In genomic region chr1:41907446-41907845, GRCh38 we compare ENCODE assay signal across 24 cellular contexts. TPM values are rescaled to one million over a fixed set of nuclear protein-coding genes. Genes with fewer than 3 reads are reported as not detected.
DNase-seq lines count a peak whose midpoint lies in the region; ATAC-seq and TF ChIP-seq lines count a peak whose summit lies in the region.
"Had no signal": no experiment of that assay in that cellular context is flagged by ENCODE, and none has a peak within 500 bp of the region (broad histone marks: within the 10 kb centered on the region; RNA-seq: fewer than 3 reads in every experiment).

No MANE protein-coding gene starts in this region.

- no peak for ATAC-seq in activated CD8-positive, alpha-beta memory T cell treated with anti-CD3 and anti-CD28 coated beads, Interleukin-2, amount 10 ng/mL, durations not matched to agents 7 days and 5 days
- ATAC-seq: Right ventricle myocardium inferior, SK-N-SH treated with all-trans-retinoic acid at 6 μM for 48 hours had no signal

- H2AFZ ChIP-seq in OCI-LY3 (ENCODE audit: low read depth, low read length), result no peak overlapping the region
- H2AFZ ChIP-seq: PC-9 had no signal

- H3K27me3 Mint-ChIP-seq in activated CD8-positive, alpha-beta memory T cell treated with anti-CD3 and anti-CD28 coated beads, Interleukin-2, amount 10 ng/mL, durations not matched to agents 7 days and 5 days, result no peaks in the 10 kb centered on the region

- peaks cover 24% of the 10 kb centered on the region for H3K4me1 ChIP-seq in OCI-LY3 (ENCODE audit: low read length)

- H3K4me3 ChIP-seq in OCI-LY3 (ENCODE audit: low read length), result no peak overlapping the region
- H3K4me3 ChIP-seq: BLaER1, PC-9, SJCRH30 had no signal

- H3K4me1 Mint-ChIP-seq in activated CD8-positive, alpha-beta memory T cell treated with anti-CD3 and anti-CD28 coated beads, Interleukin-2, amount 10 ng/mL, durations not matched to agents 7 days and 5 days, result peaks cover 49% of the 10 kb centered on the region

- H3K4me2 ChIP-seq in OCI-LY3 (ENCODE audit: low read length), result peak overlapping the region; percentile 54; the same call in 1 of the 2 replicates
- H3K4me2 ChIP-seq: BLaER1, PC-9 had no signal

- no peak overlapping the region for H3K27ac ChIP-seq in OCI-LY3 (ENCODE audit: low read length)
- H3K27ac ChIP-seq: BLaER1, PC-9, SJCRH30 had no signal

- H3K9ac ChIP-seq in OCI-LY3 (ENCODE audit: low read length), result no peak overlapping the region
- H3K9ac ChIP-seq: BLaER1 had no signal

- 0 out of 2 replicates have a peak, but pooled peaks cover 5% of the 10 kb centered on the region for H3K9me3 ChIP-seq in OCI-LY3 (ENCODE audit: insufficient read depth, low read length)
- H3K9me3 ChIP-seq: BLaER1, SJCRH30 had no signal

- no peaks in the 10 kb centered on the region for H3K27me3 ChIP-seq in OCI-LY3 (ENCODE audit: low read depth, low read length)
- H3K27me3 ChIP-seq: BLaER1, SJCRH30 had no signal

- no peak overlapping the region for H3K27ac Mint-ChIP-seq in activated CD8-positive, alpha-beta memory T cell treated with anti-CD3 and anti-CD28 coated beads, Interleukin-2, amount 10 ng/mL, durations not matched to agents 7 days and 5 days

- CTCF ChIA-PET in activated CD8-positive, alpha-beta memory T cell treated with anti-CD3 and anti-CD28 coated beads, Interleukin-2, amount 10 ng/mL, durations not matched to agents 7 days and 5 days (lab: Charles Lee), result interaction anchor here (1.1 to 1.3 kb wide), 2 partner anchors 8 to 94 kb away, joined by 3 read pairs; no protein-coding TSS in a partner anchor

- TF ChIP-seq CTCF in OCI-LY3 (IDR thresholded peaks at IDR 0.05; ENCODE audit: low read depth, low read length), result no peak

- 0 out of 2 replicates have a peak, but pooled peaks cover 5% of the 10 kb centered on the region for H4K20me1 ChIP-seq in OCI-LY3 (ENCODE audit: insufficient read depth, low read length)
- H4K20me1 ChIP-seq: BLaER1 had no signal

- peak; percentile 29 for DNase-seq in activated CD8-positive, alpha-beta memory T cell treated with anti-CD3 and anti-CD28 coated beads, Interleukin-2, amount 10 ng/mL, durations not matched to agents 7 days and 5 days
- no peak for DNase-seq in activated CD8-positive, alpha-beta memory T cell treated with anti-CD3 and anti-CD28 coated beads for 24 hours
- peak; percentile 31 for DNase-seq in islet precursor cell
- DNase-seq in mucosa of gallbladder (ENCODE audit: low spot score), result no peak
- no peak for DNase-seq in GM03348 (ENCODE audit: low spot score)
- no peak for DNase-seq in NCI-H510A treated with DMSO at 0.1 percent for 48 hours (lab: John Stamatoyannopoulos, UW)
- DNase-seq: CD4-positive, CD25-positive, alpha-beta regulatory T cell; DMS53; GDM1; Karpas-422; NCI-H1092; NCI-H1417 treated with DMSO at 0.1 percent for 48 hours; NCI-H1694 treated with DMSO at 0.1 percent for 48 hours; NCI-H2081; NCI-H226; NCI-H524 treated with DMSO at 0.1 percent for 48 hours; NCI-H82; NK-92 treated with Interleukin-12 subunit alpha and Interleukin-12 subunit beta, amount 100 ng/mL, for 24 hours; PC-9; SJCRH30 had no signal

- H3K4me3 Mint-ChIP-seq in activated CD8-positive, alpha-beta memory T cell treated with anti-CD3 and anti-CD28 coated beads, Interleukin-2, amount 10 ng/mL, durations not matched to agents 7 days and 5 days, result no peak overlapping the region

- peaks cover 8% of the 10 kb centered on the region for H3K9me3 Mint-ChIP-seq in activated CD8-positive, alpha-beta memory T cell treated with anti-CD3 and anti-CD28 coated beads, Interleukin-2, amount 10 ng/mL, durations not matched to agents 7 days and 5 days (ENCODE audit: low read depth)

- H3K36me3 ChIP-seq in OCI-LY3 (replicated peaks; ENCODE audit: low read depth, low read length), result peaks cover 6% of the 10 kb centered on the region
- H3K36me3 ChIP-seq: BLaER1, SJCRH30 had no signal

- H3K79me2 ChIP-seq in OCI-LY3 (ENCODE audit: low read length), result peaks cover 22% of the 10 kb centered on the region

- H3K36me3 Mint-ChIP-seq in activated CD8-positive, alpha-beta memory T cell treated with anti-CD3 and anti-CD28 coated beads, Interleukin-2, amount 10 ng/mL, durations not matched to agents 7 days and 5 days, result peaks cover 24% of the 10 kb centered on the region
- H3K36me3 Mint-ChIP-seq: CD4-positive, CD25-positive, alpha-beta regulatory T cell had no signal

RNA-seq across cellular contexts. Expression of gene HIVEP3, which starts 11.3 kb away (rescaled TPM):
- total RNA-seq in activated CD8-positive, alpha-beta memory T cell treated with anti-CD3 and anti-CD28 coated beads, Interleukin-2, amount 10 ng/mL, durations not matched to agents 7 days and 5 days, result 10 to 100 TPM; 15.1 to 18.1 TPM
- 8.7 TPM for total RNA-seq in mucosa of gallbladder

Comparison
In these comparisons a context has a peak if more than half of its experiments do, and no peak if none do; other contexts are left out.
1. DNase-seq: peak in activated CD8-positive, alpha-beta memory T cell treated with anti-CD3 and anti-CD28 coated beads, Interleukin-2, amount 10 ng/mL, durations not matched to agents 7 days and 5 days (single experiment) and islet precursor cell (single experiment); none in activated CD8-positive, alpha-beta memory T cell treated with anti-CD3 and anti-CD28 coated beads for 24 hours (single experiment), mucosa of gallbladder (single experiment), GM03348 (single experiment) and NCI-H510A treated with DMSO at 0.1 percent for 48 hours (single experiment).